In the genomic region with DNA sequence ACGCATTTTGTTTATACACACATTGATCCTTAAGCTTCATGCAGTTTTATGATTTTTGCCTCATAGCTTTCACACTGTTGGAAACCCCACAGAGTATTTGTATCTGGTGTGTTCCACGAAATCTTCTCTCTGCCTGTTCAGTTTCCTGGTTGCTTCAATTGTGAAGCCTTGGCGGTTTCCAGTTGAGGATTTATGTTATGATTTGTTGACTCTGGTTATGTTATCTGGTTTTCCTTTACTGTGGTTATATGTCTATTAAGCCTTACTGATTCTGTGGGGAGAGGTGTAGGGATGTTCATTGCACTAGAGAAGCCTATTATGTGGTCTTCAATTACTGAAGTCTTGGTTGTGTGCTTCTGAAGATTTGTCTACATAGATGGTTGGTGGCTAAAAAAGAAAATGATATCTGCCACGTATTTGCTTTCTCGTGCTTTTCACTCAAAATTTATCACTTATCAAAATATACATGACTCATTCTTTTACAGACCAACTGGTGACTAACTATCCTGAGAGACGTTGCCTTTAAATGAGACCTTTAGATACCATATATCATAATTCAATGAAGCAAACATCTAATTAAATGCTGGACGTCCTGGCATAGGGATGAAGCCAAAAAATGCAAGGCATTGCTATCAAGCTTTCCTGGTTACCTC, we compare ENCODE assay signal across 23 cellular contexts.
DNase-seq lines count a peak whose midpoint lies in the region; ATAC-seq, FAIRE-seq and TF ChIP-seq lines count a peak whose summit lies in the region.
"Had no signal": no experiment of that assay in that cellular context is flagged by ENCODE, and none has a peak within 500 bp of the region (broad histone marks: within the 10 kb centered on the region; RNA-seq: fewer than 3 reads in every experiment).

No MANE protein-coding gene starts in this region.

- H4K91ac ChIP-seq in mesenchymal stem cell (ENCODE audit: low read length): no peak overlapping the region

- H2AK5ac ChIP-seq in mesenchymal stem cell (ENCODE audit: low read length, severe bottlenecking): no peak overlapping the region

- H3K4me3 Mint-ChIP-seq in astrocyte (ENCODE audit: unreplicated experiment): no peak overlapping the region
- H3K4me3 Mint-ChIP-seq: activated CD4-positive, alpha-beta T cell treated with anti-CD3 and anti-CD28 coated beads for 36 hours; activated naive CD8-positive, alpha-beta T cell treated with anti-CD3 and anti-CD28 coated beads, Interleukin-2, amount 10 ng/mL, durations not matched to agents 7 days and 5 days; CD14-positive monocyte; stimulated activated naive CD8-positive, alpha-beta T cell treated with anti-CD3 and anti-CD28 coated beads, Interleukin-15, Interleukin-2, amounts not matched to agents 100 ng/mL and 50 ng/mL, for 24 hours had no signal

- no peak overlapping the region for H4K8ac ChIP-seq in mesenchymal stem cell (ENCODE audit: low read length)

- H3K23ac ChIP-seq in mesenchymal stem cell (ENCODE audit: low read length in 2 of 2): no peak overlapping the region

- H3K27ac ChIP-seq in astrocyte (ENCODE audit: low read depth, low read length): peak overlapping the region; percentile 55
- no peak overlapping the region for H3K27ac ChIP-seq in mesenchymal stem cell (ENCODE audit: low read length, poor library complexity, severe bottlenecking)
- no peak overlapping the region for H3K27ac ChIP-seq in lower lobe of right lung
- H3K27ac ChIP-seq: gastroesophageal sphincter, left lung had no signal

- no peak overlapping the region for H3K4ac ChIP-seq in mesenchymal stem cell (ENCODE audit: low read depth in 1 of 2, low read length in 2 of 2)

- ATAC-seq in activated CD4-positive, CD25-positive, alpha-beta regulatory T cell treated with anti-CD3 and anti-CD28 coated beads, Interleukin-2, amount 50 U/mL, for 24 hours: peak; percentile 55 to 69
- ATAC-seq in lower lobe of right lung: no peak
- ATAC-seq: activated CD4-positive, alpha-beta T cell treated with anti-CD3 and anti-CD28 coated beads for 36 hours; gastroesophageal sphincter; HCT116; left lung had no signal

- no peaks in the 10 kb centered on the region for H3K36me3 Mint-ChIP-seq in astrocyte (ENCODE audit: low read depth, unreplicated experiment)
- H3K36me3 Mint-ChIP-seq: activated naive CD8-positive, alpha-beta T cell treated with anti-CD3 and anti-CD28 coated beads, Interleukin-2, amount 10 ng/mL, durations not matched to agents 7 days and 5 days; CD14-positive monocyte had no signal

- peaks cover 7% of the 10 kb centered on the region for H3K4me1 Mint-ChIP-seq in astrocyte (ENCODE audit: low read depth, unreplicated experiment)
- H3K4me1 Mint-ChIP-seq: activated naive CD8-positive, alpha-beta T cell treated with anti-CD3 and anti-CD28 coated beads, Interleukin-2, amount 10 ng/mL, durations not matched to agents 7 days and 5 days; CD14-positive monocyte had no signal

- H2AFZ ChIP-seq in astrocyte (ENCODE audit: low read depth, low read length) (no peak overlapping the region), mesenchymal stem cell (ENCODE audit: low read depth, low read length) (no peak overlapping the region)

- no peaks in the 10 kb centered on the region for H3K9me3 ChIP-seq in astrocyte (ENCODE audit: insufficient read depth, low read depth, low read length)
- H3K9me3 ChIP-seq in mesenchymal stem cell (ENCODE audit: control insufficient read depth, low read length): peaks cover 8% of the 10 kb centered on the region
- H3K9me3 ChIP-seq in lower lobe of right lung: no peaks in the 10 kb centered on the region
- H3K9me3 ChIP-seq: gastroesophageal sphincter, left lung, MG63 had no signal

- no peak overlapping the region for H2BK120ac ChIP-seq in mesenchymal stem cell (ENCODE audit: low read depth, low read length)

- 57% methylated on average over 7 of the region's 7 CpGs for WGBS in mesenchymal stem cell

- intact Hi-C loops in lower lobe of right lung (cut with DNase I): no loop called here

- H2BK15ac ChIP-seq in mesenchymal stem cell (ENCODE audit: low read depth, poor library complexity, severe bottlenecking): no peak overlapping the region

- no peaks in the 10 kb centered on the region for H3K79me1 ChIP-seq in mesenchymal stem cell (replicated peaks; ENCODE audit: low read length, poor library complexity, severe bottlenecking)

- no peaks in the 10 kb centered on the region for H4K20me1 ChIP-seq in astrocyte (ENCODE audit: insufficient read depth, low read length)

- H3K4me3 ChIP-seq in astrocyte (ENCODE audit: insufficient read depth, low read depth, low read length) (no peak overlapping the region), mesenchymal stem cell (ENCODE audit: insufficient read depth in 1 of 2, low read depth in 1 of 2, low read length in 2 of 2) (no peak overlapping the region), lower lobe of right lung (no peak overlapping the region)
- H3K4me3 ChIP-seq: gastroesophageal sphincter, left lung, MG63 had no signal

- H3K14ac ChIP-seq in mesenchymal stem cell (ENCODE audit: low read length in 2 of 2): no peak overlapping the region

- H3K4me2 ChIP-seq in astrocyte (ENCODE audit: low read length): peak overlapping the region; percentile 28
- no peak overlapping the region for H3K4me2 ChIP-seq in mesenchymal stem cell (ENCODE audit: low read length, poor library complexity, severe bottlenecking)

- H3K79me2 ChIP-seq in astrocyte (ENCODE audit: insufficient read depth, low read length): no peaks in the 10 kb centered on the region

- no peaks in the 10 kb centered on the region for H3K27me3 Mint-ChIP-seq in astrocyte (ENCODE audit: low read depth, unreplicated experiment)
- H3K27me3 Mint-ChIP-seq: activated CD4-positive, alpha-beta T cell treated with anti-CD3 and anti-CD28 coated beads for 36 hours; activated naive CD8-positive, alpha-beta T cell treated with anti-CD3 and anti-CD28 coated beads, Interleukin-2, amount 10 ng/mL, durations not matched to agents 7 days and 5 days; stimulated activated naive CD8-positive, alpha-beta T cell treated with anti-CD3 and anti-CD28 coated beads, Interleukin-15, Interleukin-2, amounts not matched to agents 100 ng/mL and 50 ng/mL, for 24 hours had no signal

- H2BK5ac ChIP-seq in mesenchymal stem cell (ENCODE audit: low read depth, low read length, poor library complexity, severe bottlenecking): no peak overlapping the region

- H2BK12ac ChIP-seq in mesenchymal stem cell (ENCODE audit: low read length in 2 of 2): no peak overlapping the region

- DNase-seq in activated CD4-positive, CD25-positive, alpha-beta regulatory T cell treated with anti-CD3 and anti-CD28 coated beads, Interleukin-2, amount 50 U/mL, for 72 hours: no peak
- peak; percentile 52 for DNase-seq in NCI-H226
- peak; percentile 49 for DNase-seq in astrocyte (ENCODE audit: low read depth)
- peak; percentile 25 for DNase-seq in mesenchymal stem cell
- DNase-seq in lower lobe of right lung: no peak
- DNase-seq in NCI-H1436 treated with DMSO at 0.1 percent for 48 hours (lab: John Stamatoyannopoulos, UW): no peak
- DNase-seq in germinal center (ENCODE audit: low spot score): no peak
- DNase-seq: activated CD4-positive, alpha-beta T cell treated with anti-CD3 and anti-CD28 coated beads for 36 hours; activated naive CD8-positive, alpha-beta T cell treated with anti-CD3 and anti-CD28 coated beads, Interleukin-2, amount 10 ng/mL, durations not matched to agents 7 days and 5 days; DMS79; left lung; MG63; NCI-H187 treated with DMSO at 0.1 percent for 48 hours; NCI-H446; retina; SIG-M5; stimulated activated CD4-positive, alpha-beta T cell treated with anti-CD3 and anti-CD28 coated beads, Interleukin-15, amount 100 ng/mL, for 24 hours; T1000 had no signal

- H3K4me1 ChIP-seq in astrocyte (ENCODE audit: insufficient read depth, low read length) (peaks cover 11% of the 10 kb centered on the region), mesenchymal stem cell (ENCODE audit: control insufficient read depth, insufficient read depth, low read depth, low read length) (no peaks in the 10 kb centered on the region), lower lobe of right lung (no peaks in the 10 kb centered on the region)
- H3K4me1 ChIP-seq: gastroesophageal sphincter, left lung had no signal

- H3K9ac ChIP-seq in astrocyte (ENCODE audit: low read length): no peak overlapping the region
- no peak overlapping the region for H3K9ac ChIP-seq in mesenchymal stem cell (ENCODE audit: low read length)

- TF ChIP-seq CTCF in astrocyte (IDR thresholded peaks at IDR 0.05; ENCODE audit: insufficient read depth, low read depth, low read length) (no peak), lower lobe of right lung (IDR thresholded peaks at IDR 0.05) (no peak)

- no peaks in the 10 kb centered on the region for H3K27me3 ChIP-seq in astrocyte (ENCODE audit: insufficient read depth, low read length)
- no peaks in the 10 kb centered on the region for H3K27me3 ChIP-seq in mesenchymal stem cell (ENCODE audit: control insufficient read depth in 1 of 2, insufficient read depth in 1 of 2, low read length in 2 of 2)
- H3K27me3 ChIP-seq in lower lobe of right lung (ENCODE audit: low read depth): no peaks in the 10 kb centered on the region
- H3K27me3 ChIP-seq: gastroesophageal sphincter, left lung, MG63 had no signal

- H3K18ac ChIP-seq in mesenchymal stem cell (ENCODE audit: low read depth in 1 of 2, low read length in 2 of 2): no peak overlapping the region

- H3K36me3 ChIP-seq in astrocyte (ENCODE audit: insufficient read depth, low read length): no peaks in the 10 kb centered on the region
- H3K36me3 ChIP-seq in mesenchymal stem cell (ENCODE audit: control insufficient read depth in 1 of 2, insufficient read depth in 2 of 2, low read depth in 1 of 2, low read length in 2 of 2): no peaks in the 10 kb centered on the region
- H3K36me3 ChIP-seq in lower lobe of right lung: no peaks in the 10 kb centered on the region
- H3K36me3 ChIP-seq: gastroesophageal sphincter, left lung, MG63 had no signal

- no peaks in the 10 kb centered on the region for H3K9me3 Mint-ChIP-seq in astrocyte (ENCODE audit: unreplicated experiment)

- H3K27ac Mint-ChIP-seq in astrocyte (ENCODE audit: unreplicated experiment): no peak overlapping the region
- H3K27ac Mint-ChIP-seq: activated CD4-positive, alpha-beta T cell treated with anti-CD3 and anti-CD28 coated beads for 36 hours; activated naive CD8-positive, alpha-beta T cell treated with anti-CD3 and anti-CD28 coated beads, Interleukin-2, amount 10 ng/mL, durations not matched to agents 7 days and 5 days; CD14-positive monocyte; stimulated activated naive CD8-positive, alpha-beta T cell treated with anti-CD3 and anti-CD28 coated beads, Interleukin-15, Interleukin-2, amounts not matched to agents 100 ng/mL and 50 ng/mL, for 24 hours had no signal

- FAIRE-seq in astrocyte (lab: Jason Lieb, UNC): no peak

Comparison
In these comparisons a context has a peak if more than half of its experiments do, and no peak if none do; other contexts are left out.
1. ATAC-seq: peak in activated CD4-positive, CD25-positive, alpha-beta regulatory T cell treated with anti-CD3 and anti-CD28 coated beads, Interleukin-2, amount 50 U/mL, for 24 hours (2 of 2); none in lower lobe of right lung (0 of 2).
2. DNase-seq: peak in NCI-H226 (single experiment), astrocyte (single experiment) and mesenchymal stem cell (single experiment); none in activated CD4-positive, CD25-positive, alpha-beta regulatory T cell treated with anti-CD3 and anti-CD28 coated beads, Interleukin-2, amount 50 U/mL, for 72 hours (single experiment), lower lobe of right lung (single experiment), NCI-H1436 treated with DMSO at 0.1 percent for 48 hours (single experiment) and germinal center (single experiment).